20 cellular contexts compared by ENCODE assay signal in genomic region chr6:110353420-110353819, GRCh38. TPM values are rescaled to one million over a fixed set of nuclear protein-coding genes. Genes with fewer than 3 reads are reported as not detected.
DNase-seq lines count a peak whose midpoint lies in the region; TF ChIP-seq lines count a peak whose summit lies in the region.
"Had no signal": no experiment of that assay in that cellular context is flagged by ENCODE, and none has a peak within 500 bp of the region (broad histone marks: within the 10 kb centered on the region; RNA-seq: fewer than 3 reads in every experiment).

No MANE protein-coding gene starts in this region.

- H3K9ac ChIP-seq in HUES48 (ENCODE audit: low read depth, low read length), result no peak overlapping the region
- no peak overlapping the region for H3K9ac ChIP-seq in mucosa of rectum (ENCODE audit: low read depth in 1 of 2, low read length in 2 of 2)
- H3K9ac ChIP-seq in stomach smooth muscle (ENCODE audit: low read length in 2 of 2), result peak overlapping the region; percentile 42 to 52

- TF ChIP-seq CTCF in coronary artery (IDR thresholded peaks at IDR 0.05), result no peak

- H3K36me3 ChIP-seq in HUES48 (ENCODE audit: control insufficient read depth, insufficient read depth, low read length) (no peaks in the 10 kb centered on the region), mucosa of rectum (ENCODE audit: control insufficient read depth in 2 of 2, insufficient read depth in 2 of 2, low read length in 2 of 2) (no peaks in the 10 kb centered on the region), stomach smooth muscle (ENCODE audit: control insufficient read depth in 2 of 2, insufficient read depth in 2 of 2, low read length in 2 of 2) (peaks cover 0 to 2% of the 10 kb centered on the region in 2 donors)

- peaks cover 25% of the 10 kb centered on the region for H3K27me3 ChIP-seq in HUES48 (ENCODE audit: control insufficient read depth, insufficient read depth, low read length)
- peaks cover 7 to 8% of the 10 kb centered on the region in 2 donors for H3K27me3 ChIP-seq in mucosa of rectum (ENCODE audit: control insufficient read depth in 2 of 2, insufficient read depth in 2 of 2, low read length in 2 of 2)
- H3K27me3 ChIP-seq in stomach smooth muscle (ENCODE audit: control insufficient read depth in 1 of 2, insufficient read depth in 2 of 2, low read length in 2 of 2), result no peaks in the 10 kb centered on the region
- H3K27me3 ChIP-seq: body of pancreas had no signal

- H3K27ac ChIP-seq in HUES48 (ENCODE audit: low read depth, low read length) (peak overlapping the region; percentile 8), coronary artery (peak overlapping the region; percentile 9 to 66), mucosa of rectum (ENCODE audit: low read depth in 2 of 2, low read length in 2 of 2) (peak overlapping the region; percentile 13 to 54), stomach smooth muscle (ENCODE audit: low read length) (peak overlapping the region; percentile 96)
- H3K27ac ChIP-seq: body of pancreas had no signal

- DNase-seq in coronary artery (ENCODE audit: low spot score), result no peak
- no peak for DNase-seq in Ammon's horn (ENCODE audit: low spot score)
- no peak for DNase-seq in ureter (ENCODE audit: low spot score)
- DNase-seq in activated CD4-positive, alpha-beta T cell treated with anti-CD3 and anti-CD28 coated beads for 4 hours, result no peak
- DNase-seq in cortex of kidney (lab: John Stamatoyannopoulos, UW), result no peak
- DNase-seq: activated CD4-positive, alpha-beta T cell treated with anti-CD3 and anti-CD28 coated beads for 36 hours; body of pancreas; Kasumi-1; kidney glomerular epithelial cell; natural killer cell; NCI-H1048; NCI-H2029; NCI-H510A; small intestine; stimulated activated CD4-positive, alpha-beta T cell treated with anti-CD3 and anti-CD28 coated beads, Interleukin-4, amount 100 ng/mL, for 1 hour; stimulated activated naive CD8-positive, alpha-beta T cell treated with anti-CD3 and anti-CD28 coated beads, Interleukin-15, Interleukin-2, amounts not matched to agents 100 U/mL and 50 U/mL, for 24 hours had no signal

- H3K4me3 ChIP-seq in HUES48 (ENCODE audit: low read depth, low read length) (no peak overlapping the region), coronary artery (peak overlapping the region; percentile 16), mucosa of rectum (ENCODE audit: low read length in 2 of 2) (no peak overlapping the region), stomach smooth muscle (ENCODE audit: low read length in 2 of 2) (peak overlapping the region; percentile 39 to 44)
- H3K4me3 ChIP-seq: body of pancreas had no signal

- H3K4me1 ChIP-seq in HUES48 (ENCODE audit: control insufficient read depth, insufficient read depth, low read length) (peaks cover 53% of the 10 kb centered on the region), mucosa of rectum (ENCODE audit: control insufficient read depth in 2 of 2, insufficient read depth in 2 of 2, low read length in 2 of 2) (peaks cover 0 to under 1% of the 10 kb centered on the region in 2 donors), stomach smooth muscle (ENCODE audit: control insufficient read depth, insufficient read depth, low read length) (peaks cover 63% of the 10 kb centered on the region)

- no peaks in the 10 kb centered on the region for H3K9me3 ChIP-seq in HUES48 (ENCODE audit: control insufficient read depth, insufficient read depth, low read length)
- H3K9me3 ChIP-seq in mucosa of rectum (ENCODE audit: control insufficient read depth in 2 of 2, low read length in 2 of 2), result no peaks in the 10 kb centered on the region
- H3K9me3 ChIP-seq in stomach smooth muscle (ENCODE audit: control insufficient read depth in 2 of 2, low read length in 2 of 2), result no peaks in the 10 kb centered on the region
- H3K9me3 ChIP-seq: body of pancreas had no signal

RNA-seq across cellular contexts. Expression of gene METTL24, which starts 4.7 kb away (rescaled TPM):
- total RNA-seq in ureter, result 8.1 TPM
- total RNA-seq: activated CD4-positive, alpha-beta T cell treated with anti-CD3 and anti-CD28 coated beads for 36 hours; pulmonary artery endothelial cell had no signal

Comparison
In these comparisons a context has a peak if more than half of its experiments do, and no peak if none do; other contexts are left out.
1. H3K27ac ChIP-seq: peak in every context shown above with its lines; median percentile 96 in stomach smooth muscle; 38 in coronary artery; 34 in mucosa of rectum; 8 in HUES48.
2. H3K4me3 ChIP-seq: peak in coronary artery (single experiment) and stomach smooth muscle (2 of 2); none in HUES48 (single experiment) and mucosa of rectum (0 of 2).
3. H3K9ac ChIP-seq: peak in stomach smooth muscle (2 of 2); none in HUES48 (single experiment) and mucosa of rectum (0 of 2).